13 cellular contexts compared by ENCODE assay signal in the genomic region with DNA sequence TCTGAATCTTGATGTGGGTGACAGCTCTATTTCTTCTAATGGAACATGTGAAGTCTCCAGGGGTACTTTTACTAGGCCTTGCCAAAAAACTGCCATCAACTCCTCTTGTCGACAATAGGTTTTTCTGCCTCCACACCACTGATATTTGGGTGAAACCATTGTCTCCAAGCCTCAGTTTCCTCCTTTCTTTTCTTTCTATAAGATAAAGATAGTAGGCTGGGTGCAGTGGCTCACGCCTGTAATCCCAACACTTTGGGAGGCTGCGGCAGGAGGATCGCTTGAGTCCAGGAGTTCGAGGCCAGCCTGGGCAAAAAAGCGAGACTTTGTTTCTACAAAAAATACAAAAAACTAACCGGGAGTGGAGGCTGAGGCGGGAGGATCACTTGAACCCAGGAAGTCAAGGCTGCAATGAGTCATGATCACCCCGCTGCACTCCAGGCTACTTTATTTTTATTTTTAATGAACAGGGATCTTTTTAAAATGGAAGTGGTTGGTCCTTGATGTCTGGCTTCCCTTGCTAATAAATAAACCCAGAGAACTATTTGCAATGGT.
DNase-seq lines count a peak whose midpoint lies in the region; ATAC-seq and TF ChIP-seq lines count a peak whose summit lies in the region.
"Had no signal": no experiment of that assay in that cellular context is flagged by ENCODE, and none has a peak within 500 bp of the region (broad histone marks: within the 10 kb centered on the region; RNA-seq: fewer than 3 reads in every experiment).

No MANE protein-coding gene starts in this region.

- CTCF ChIA-PET in CD8-positive, alpha-beta T cell (lab: Charles Lee) = interaction anchor here (0.6 to 3.9 kb wide), 31 partner anchors 8 to 300 kb away, joined by 3 to 33 read pairs (median 7); a partner anchor contains a TSS

- no peaks in the 10 kb centered on the region for H3K9me3 ChIP-seq in CD8-positive, alpha-beta T cell (ENCODE audit: low read length)
- H3K9me3 ChIP-seq in mesodermal cell (ENCODE audit: control insufficient read depth, low read length) = no peaks in the 10 kb centered on the region
- H3K9me3 ChIP-seq: BE2C, gastroesophageal sphincter, prostate gland, SK-N-SH had no signal

- whole genome bisulfite sequencing in mesodermal cell (ENCODE audit: insufficient coverage in 2 of 2), 2 experiments = 83 to 94% methylated on average over 6 of the region's 9 CpGs

- H3K4me1 ChIP-seq in ACC112 (ENCODE audit: control insufficient read depth, insufficient read depth, low read length, unreplicated experiment) (peaks cover 35% of the 10 kb centered on the region), mesodermal cell (ENCODE audit: control insufficient read depth, insufficient read depth, low read length, poor library complexity, severe bottlenecking) (no peaks in the 10 kb centered on the region)
- peaks cover 37% of the 10 kb centered on the region for H3K4me1 ChIP-seq in CD8-positive, alpha-beta T cell (ENCODE audit: insufficient read depth, low read length)
- H3K4me1 ChIP-seq: BE2C, prostate gland had no signal

- H3K4me3 Mint-ChIP-seq in CD8-positive, alpha-beta T cell = peak overlapping the region; percentile 3
- peak overlapping the region; percentile 70 for H3K4me3 Mint-ChIP-seq in activated T-helper 1 cell treated with anti-CD3 and anti-CD28 coated beads, Interleukin-12 subunit alpha, Interleukin-12 subunit beta, Interleukin-2, Interleukin-4 antibody, amounts not matched to agents 30 ng/mL and 10 ng/mL and 1 ng/mL, durations not matched to agents 14 hours and 24 hours and 36 hours
- H3K4me3 Mint-ChIP-seq: WTC11 had no signal

- in situ Hi-C loops in G401 (cut with HindIII; ENCODE audit: low sequenced_read_pairs) = no loop called here

- POLR2A ChIA-PET in CD8-positive, alpha-beta T cell (lab: Charles Lee) = interaction anchor here (0.6 to 2.4 kb wide), 10 partner anchors 9 to 237 kb away, joined by 3 to 44 read pairs (median 4); a partner anchor contains a TSS

- H3K27me3 Mint-ChIP-seq in CD8-positive, alpha-beta T cell (ENCODE audit: low read depth) = no peaks in the 10 kb centered on the region
- H3K27me3 Mint-ChIP-seq in activated T-helper 1 cell treated with anti-CD3 and anti-CD28 coated beads, Interleukin-12 subunit alpha, Interleukin-12 subunit beta, Interleukin-2, Interleukin-4 antibody, amounts not matched to agents 30 ng/mL and 10 ng/mL and 1 ng/mL, durations not matched to agents 14 hours and 24 hours and 36 hours (ENCODE audit: insufficient read depth) = no peaks in the 10 kb centered on the region

- H3K9me3 Mint-ChIP-seq in CD8-positive, alpha-beta T cell = peaks cover 10% of the 10 kb centered on the region
- peaks cover 3% of the 10 kb centered on the region for H3K9me3 Mint-ChIP-seq in activated T-helper 1 cell treated with anti-CD3 and anti-CD28 coated beads, Interleukin-12 subunit alpha, Interleukin-12 subunit beta, Interleukin-2, Interleukin-4 antibody, amounts not matched to agents 30 ng/mL and 10 ng/mL and 1 ng/mL, durations not matched to agents 14 hours and 24 hours and 36 hours
- H3K9me3 Mint-ChIP-seq: WTC11 had no signal

- peaks cover 54% of the 10 kb centered on the region for H3K4me1 Mint-ChIP-seq in CD8-positive, alpha-beta T cell (ENCODE audit: low read depth)
- peaks cover 80% of the 10 kb centered on the region for H3K4me1 Mint-ChIP-seq in activated T-helper 1 cell treated with anti-CD3 and anti-CD28 coated beads, Interleukin-12 subunit alpha, Interleukin-12 subunit beta, Interleukin-2, Interleukin-4 antibody, amounts not matched to agents 30 ng/mL and 10 ng/mL and 1 ng/mL, durations not matched to agents 14 hours and 24 hours and 36 hours (ENCODE audit: low read depth)

- no peaks in the 10 kb centered on the region for H3K79me2 ChIP-seq in ACC112 (ENCODE audit: control insufficient read depth, insufficient read depth, low read length, unreplicated experiment)

- H3K27ac ChIP-seq in ACC112 (ENCODE audit: low read depth, low read length) = peak overlapping the region; percentile 89; the same call in 1 of the 2 replicates
- H3K27ac ChIP-seq in CD8-positive, alpha-beta T cell (ENCODE audit: low read depth, low read length) = peak overlapping the region; percentile 46
- H3K27ac ChIP-seq in mesodermal cell (ENCODE audit: low read depth, low read length, severe bottlenecking) = peak overlapping the region; percentile 44

- no peaks in the 10 kb centered on the region for H3K27me3 ChIP-seq in ACC112 (ENCODE audit: insufficient read depth, low read length)
- no peaks in the 10 kb centered on the region for H3K27me3 ChIP-seq in CD8-positive, alpha-beta T cell (ENCODE audit: insufficient read depth, low read length)
- H3K27me3 ChIP-seq: BE2C, gastroesophageal sphincter had no signal

- ATAC-seq in CD8-positive, alpha-beta T cell = no peak
- no peak for ATAC-seq in HG02870 (IDR thresholded peaks at IDR 0.05; ENCODE audit: unreplicated experiment)
- ATAC-seq in GM19463 (IDR thresholded peaks at IDR 0.05; ENCODE audit: unreplicated experiment) = no peak

- peak overlapping the region; percentile 88 for H3K27ac Mint-ChIP-seq in CD8-positive, alpha-beta T cell
- H3K27ac Mint-ChIP-seq in activated T-helper 1 cell treated with anti-CD3 and anti-CD28 coated beads, Interleukin-12 subunit alpha, Interleukin-12 subunit beta, Interleukin-2, Interleukin-4 antibody, amounts not matched to agents 30 ng/mL and 10 ng/mL and 1 ng/mL, durations not matched to agents 14 hours and 24 hours and 36 hours = peak overlapping the region; percentile 94
- H3K27ac Mint-ChIP-seq: WTC11 had no signal

- intact Hi-C loops in CD8-positive, alpha-beta T cell (cut with DNase I, micrococcal nuclease) = loop anchor here (1.0 to 10.0 kb wide), 3 partner anchors 220 to 698 kb away; a partner anchor contains a TSS
- intact Hi-C loops in activated T-helper 1 cell treated with anti-CD3 and anti-CD28 coated beads, Interleukin-12 subunit alpha, Interleukin-12 subunit beta, Interleukin-2, Interleukin-4 antibody, amounts not matched to agents 30 ng/mL and 10 ng/mL and 1 ng/mL, durations not matched to agents 14 hours and 24 hours and 36 hours (cut with micrococcal nuclease) = loop anchor here (10.0 kb wide), 1 partner anchor 888 kb away; no protein-coding TSS in a partner anchor

- H3K36me3 ChIP-seq in ACC112 (ENCODE audit: insufficient read depth, low read length) = no peaks in the 10 kb centered on the region
- no peaks in the 10 kb centered on the region for H3K36me3 ChIP-seq in CD8-positive, alpha-beta T cell (ENCODE audit: insufficient read depth, low read length)
- no peaks in the 10 kb centered on the region for H3K36me3 ChIP-seq in mesodermal cell (ENCODE audit: control insufficient read depth, insufficient read depth, low read length)
- H3K36me3 ChIP-seq: BE2C, gastroesophageal sphincter, prostate gland had no signal

- no peak overlapping the region for H2AFZ ChIP-seq in ACC112 (ENCODE audit: low read length, unreplicated experiment)

- peaks cover 3% of the 10 kb centered on the region for H3K36me3 Mint-ChIP-seq in CD8-positive, alpha-beta T cell
- peaks cover 6% of the 10 kb centered on the region for H3K36me3 Mint-ChIP-seq in activated T-helper 1 cell treated with anti-CD3 and anti-CD28 coated beads, Interleukin-12 subunit alpha, Interleukin-12 subunit beta, Interleukin-2, Interleukin-4 antibody, amounts not matched to agents 30 ng/mL and 10 ng/mL and 1 ng/mL, durations not matched to agents 14 hours and 24 hours and 36 hours (ENCODE audit: low read depth)
- H3K36me3 Mint-ChIP-seq: WTC11 had no signal

- no peak for DNase-seq in CD8-positive, alpha-beta T cell
- no peak for DNase-seq in activated T-helper 1 cell treated with anti-CD3 and anti-CD28 coated beads, Interleukin-12 subunit alpha, Interleukin-12 subunit beta, Interleukin-2, Interleukin-4 antibody, amounts not matched to agents 30 ng/mL and 10 ng/mL and 1 ng/mL, durations not matched to agents 14 hours and 24 hours and 36 hours (ENCODE audit: low spot score)
- no peak for DNase-seq in hepatic stellate cell (ENCODE audit: low spot score)
- no peak for DNase-seq in G401 (ENCODE audit: low spot score)

- TF ChIP-seq CTCF in CD8-positive, alpha-beta T cell (IDR thresholded peaks at IDR 0.05) = no peak

- H3K4me3 ChIP-seq in ACC112 (ENCODE audit: low read depth, low read length) = no peak overlapping the region
- H3K4me3 ChIP-seq in CD8-positive, alpha-beta T cell (ENCODE audit: low read depth, low read length) = no peak overlapping the region
- no peak overlapping the region for H3K4me3 ChIP-seq in mesodermal cell (ENCODE audit: extremely low read depth, insufficient read depth, low read length, poor library complexity, severe bottlenecking)
- H3K4me3 ChIP-seq: gastroesophageal sphincter, prostate gland had no signal
